20 cellular contexts compared by ENCODE assay signal in genomic region chr17:49029841-49030240, GRCh38. TPM values are rescaled to one million over a fixed set of nuclear protein-coding genes. Genes with fewer than 3 reads are reported as not detected.
"Had no signal": no experiment of that assay in that cellular context is flagged by ENCODE, and none has a peak within 500 bp of the region (broad histone marks: within the 10 kb centered on the region; RNA-seq: fewer than 3 reads in every experiment).

No MANE protein-coding gene starts in this region.

- H3K27ac ChIP-seq: colonic mucosa, esophagus muscularis mucosa, lower lobe of right lung, transverse colon, uterus had no signal

- ATAC-seq: activated CD8-positive, alpha-beta memory T cell treated with anti-CD3 and anti-CD28 coated beads, Interleukin-2, amount 10 ng/mL, durations not matched to agents 7 days and 5 days; left colon; lower lobe of right lung; natural killer cell treated with Interleukin-12 subunit alpha and Interleukin-12 subunit beta and Interleukin-15 and Interleukin-18, amount 100 ng/mL, for 72 hours had no signal

- H3K27me3 ChIP-seq: colonic mucosa, uterus had no signal

- H3K4me1 ChIP-seq: colonic mucosa, esophagus muscularis mucosa, lower lobe of right lung, uterus had no signal

- H3K36me3 ChIP-seq: colonic mucosa, esophagus muscularis mucosa, lower lobe of right lung, transverse colon, uterus had no signal

- DNase-seq: activated CD4-positive, alpha-beta memory T cell treated with anti-CD3 and anti-CD28 coated beads, Interleukin-2, amount 10 ng/mL, durations not matched to agents 7 days and 5 days; activated CD4-positive, alpha-beta T cell treated with anti-CD3 and anti-CD28 coated beads for 4 hours; activated CD8-positive, alpha-beta memory T cell treated with anti-CD3 and anti-CD28 coated beads, Interleukin-2, amount 10 ng/mL, durations not matched to agents 7 days and 5 days; central memory CD4-positive, alpha-beta T cell; colonic mucosa; foreskin fibroblast; hypothalamus; islet precursor cell; left colon; lower lobe of right lung; nucleus accumbens; retina; stimulated activated CD4-positive, alpha-beta T cell treated with anti-CD3 and anti-CD28 coated beads, Interleukin-12 subunit alpha, Interleukin-12 subunit beta, amount 100 ng/mL, for 4 hours; stimulated activated CD4-positive, alpha-beta T cell treated with anti-CD3 and anti-CD28 coated beads, Interleukin-1b, Interleukin-23, amount 100 ng/mL, for 48 hours; stimulated activated CD8-positive, alpha-beta memory T cell treated with anti-CD3 and anti-CD28 coated beads, Interleukin-4, amount 100 ng/mL, for 48 hours; stimulated activated naive CD4-positive, alpha-beta T cell; transverse colon; uterus had no signal

- H3K9me3 ChIP-seq: colonic mucosa, esophagus muscularis mucosa, lower lobe of right lung, transverse colon, uterus had no signal

- H3K4me3 ChIP-seq: colonic mucosa, esophagus muscularis mucosa, lower lobe of right lung, transverse colon, uterus had no signal

RNA-seq across cellular contexts. Expression of gene IGF2BP1, which starts 32.7 kb away (rescaled TPM):
- total RNA-seq: activated CD4-positive, alpha-beta memory T cell treated with anti-CD3 and anti-CD28 coated beads, Interleukin-2, amount 10 ng/mL, durations not matched to agents 7 days and 5 days; activated CD8-positive, alpha-beta memory T cell treated with anti-CD3 and anti-CD28 coated beads, Interleukin-2, amount 10 ng/mL, durations not matched to agents 7 days and 5 days; esophagus muscularis mucosa; lower lobe of right lung had no signal
